Comparison of ENCODE assay signal across 8 cellular contexts in genomic region chr16:2639071-2640063, GRCh38. TPM values are rescaled to one million over a fixed set of nuclear protein-coding genes. Genes with fewer than 3 reads are reported as not detected.
A peak's percentile ranks its signal among the peaks of the same experiment; 100 is the strongest.
DNase-seq lines count a peak whose midpoint lies in the region; ATAC-seq, FAIRE-seq and TF ChIP-seq lines count a peak whose summit lies in the region.
"Not testable (repeated sequence)": the region's sequence is repeated elsewhere in the genome, so short reads cannot be mapped to it uniquely, and the experiment has no call there.

No MANE protein-coding gene starts in this region.

- TF ChIP-seq CTCF in HFF-Myc (IDR thresholded peaks at IDR 0.05; ENCODE audit: low read depth, low read length, missing control alignments), result peak; percentile 5
- not testable (repeated sequence) for TF ChIP-seq CTCF in thyroid gland (IDR thresholded peaks at IDR 0.05)

- not testable (repeated sequence) for DNase-seq in HFF-Myc (ENCODE audit: extremely low read depth, low read depth)
- DNase-seq in T-helper 2 cell treated with Interferon-gamma antibody and Interleukin-4, amounts not matched to agents 5 μg/mL and 100 μg/mL, for 36 hours (ENCODE audit: low spot score), result peak; percentile 25
- peak; percentile 71 for DNase-seq in activated T-cell treated with anti-CD3 and anti-CD28 coated beads, Interleukin-2, amount 50 U/mL, for 1 hour
- peak in 1 of 2 donors; percentile 48 for DNase-seq in central memory CD8-positive, alpha-beta T cell (ENCODE audit: low spot score in 2 of 2)
- DNase-seq in left lobe of liver (ENCODE audit: low spot score) (peak; percentile 60), thyroid gland (peak; percentile 31 to 37)
- peak; percentile 39 for DNase-seq in stimulated activated CD4-positive, alpha-beta T cell treated with anti-CD3 and anti-CD28 coated beads, Interleukin-12 subunit alpha, Interleukin-12 subunit beta, amount 100 ng/mL, for 4 hours

- not testable (repeated sequence) for H3K4me3 Mint-ChIP-seq in T-helper 2 cell treated with Interferon-gamma antibody and Interleukin-4, amounts not matched to agents 5 μg/mL and 100 μg/mL, for 36 hours; central memory CD8-positive, alpha-beta T cell

- ATAC-seq in central memory CD8-positive, alpha-beta T cell (replicated peaks; ENCODE audit: extremely low read depth, poor library complexity, severe bottlenecking), result peak; percentile 82
- ATAC-seq in left lobe of liver, result peak; percentile 87

- H3K27me3 Mint-ChIP-seq in T-helper 2 cell treated with Interferon-gamma antibody and Interleukin-4, amounts not matched to agents 5 μg/mL and 100 μg/mL, for 36 hours (ENCODE audit: low read depth); central memory CD8-positive, alpha-beta T cell: not testable (repeated sequence)

- H3K4me1 Mint-ChIP-seq in T-helper 2 cell treated with Interferon-gamma antibody and Interleukin-4, amounts not matched to agents 5 μg/mL and 100 μg/mL, for 36 hours (ENCODE audit: low read depth); central memory CD8-positive, alpha-beta T cell: not testable (repeated sequence)

- not testable (repeated sequence) for H3K27me3 ChIP-seq in thyroid gland

- H3K4me1 ChIP-seq in thyroid gland, result not testable (repeated sequence)

- FAIRE-seq in G401.6 (lab: Jason Lieb, UNC), result peak; percentile 21

- WGBS in thyroid gland, 2 donors, result 58 to 80% methylated on average over 2 to 7 of the region's 21 CpGs

- H3K36me3 ChIP-seq in thyroid gland, result not testable (repeated sequence)

- not testable (repeated sequence) for H3K9me3 ChIP-seq in thyroid gland

- H3K36me3 Mint-ChIP-seq in T-helper 2 cell treated with Interferon-gamma antibody and Interleukin-4, amounts not matched to agents 5 μg/mL and 100 μg/mL, for 36 hours (ENCODE audit: low read depth); central memory CD8-positive, alpha-beta T cell (ENCODE audit: insufficient read depth): not testable (repeated sequence)

- H3K4me3 ChIP-seq in HFF-Myc (replicated peaks; ENCODE audit: low read depth, low read length); thyroid gland (replicated peaks in 1 of 3): not testable (repeated sequence)

- not testable (repeated sequence) for H3K27ac ChIP-seq in thyroid gland

- not testable (repeated sequence) for H3K27ac Mint-ChIP-seq in T-helper 2 cell treated with Interferon-gamma antibody and Interleukin-4, amounts not matched to agents 5 μg/mL and 100 μg/mL, for 36 hours; central memory CD8-positive, alpha-beta T cell (ENCODE audit: low read depth)

- not testable (repeated sequence) for H3K9me3 Mint-ChIP-seq in T-helper 2 cell treated with Interferon-gamma antibody and Interleukin-4, amounts not matched to agents 5 μg/mL and 100 μg/mL, for 36 hours; central memory CD8-positive, alpha-beta T cell

- intact Hi-C loops in thyroid gland (cut with DNase I), result not testable (repeated sequence)

- TF ChIP-seq POLR2A in thyroid gland (IDR thresholded peaks at IDR 0.05), result not testable (repeated sequence)

RNA-seq across cellular contexts. Expression of gene KCTD5, which starts 43.0 kb away (rescaled TPM):
- total RNA-seq in left lobe of liver, result 7.8 TPM
- total RNA-seq in thyroid gland, result 10 to 100 TPM in 3 of 4 donors, 1 to 10 TPM in 1; 8.6 to 23.3 (median 15.1) TPM
